Comparison of ENCODE assay signal across 9 cellular contexts in the genomic region with DNA sequence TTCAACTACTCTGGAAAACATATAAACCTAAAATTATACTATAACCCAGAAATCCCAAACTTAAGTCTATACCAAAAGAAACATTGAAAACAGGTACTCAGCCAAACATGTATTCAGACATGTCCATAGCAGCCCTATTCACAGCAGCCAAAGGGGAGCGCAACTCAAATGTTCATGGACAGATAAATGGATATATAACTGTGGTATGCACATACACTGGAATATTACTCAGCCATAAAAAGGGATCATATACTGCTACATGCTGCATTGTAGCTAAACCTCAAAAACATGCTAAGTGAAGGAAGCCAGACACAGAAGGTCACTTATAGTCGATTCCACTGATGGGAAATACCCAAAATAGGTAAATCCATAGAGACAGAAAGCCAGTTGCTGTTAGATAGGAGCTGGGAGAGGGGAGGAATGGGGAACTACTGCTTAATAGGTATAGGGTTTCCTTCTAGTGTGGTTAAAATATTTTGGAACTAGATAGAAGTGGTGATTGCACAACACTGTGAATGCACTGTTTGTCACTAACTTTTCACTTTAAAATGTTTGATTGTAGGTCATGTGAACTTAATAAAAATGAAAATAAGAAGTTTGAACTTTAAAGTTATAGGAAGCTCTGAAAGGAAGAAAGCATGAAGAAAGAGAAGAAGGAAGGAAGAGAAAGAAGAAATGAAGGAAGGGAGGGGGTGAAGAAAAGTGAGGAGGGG.
"Had no signal": no experiment of that assay in that cellular context is flagged by ENCODE, and none has a peak within 500 bp of the region (broad histone marks: within the 10 kb centered on the region; RNA-seq: fewer than 3 reads in every experiment).

No MANE protein-coding gene starts in this region.

- H3K4me2 ChIP-seq: GM23338, KMS-11 had no signal

- H3K4me1 Mint-ChIP-seq: GM23338, IgD-negative memory B cell had no signal

- ATAC-seq: GM23338, HCT116 had no signal

- H3K27ac ChIP-seq: HL-60, KMS-11 had no signal

- DNase-seq: H7, HFFc6, KBM-7 had no signal

- H3K4me3 Mint-ChIP-seq: GM23338, HFFc6, IgD-negative memory B cell had no signal

- H3K4me1 ChIP-seq: HAP-1 had no signal

- H3K27me3 Mint-ChIP-seq: IgD-negative memory B cell had no signal

- H2AFZ ChIP-seq: GM23338 had no signal

- H3K9ac ChIP-seq: KMS-11 had no signal

- H3K4me3 ChIP-seq: GM23338, HAP-1 had no signal

- H3K27ac Mint-ChIP-seq: GM23338, HFFc6, IgD-negative memory B cell had no signal

- H3K9me3 Mint-ChIP-seq: HFFc6 had no signal

- H3K9me3 ChIP-seq: HAP-1 had no signal

- H3K36me3 ChIP-seq: HAP-1 had no signal
